ENCODE assay signal across 19 cellular contexts in the genomic region with DNA sequence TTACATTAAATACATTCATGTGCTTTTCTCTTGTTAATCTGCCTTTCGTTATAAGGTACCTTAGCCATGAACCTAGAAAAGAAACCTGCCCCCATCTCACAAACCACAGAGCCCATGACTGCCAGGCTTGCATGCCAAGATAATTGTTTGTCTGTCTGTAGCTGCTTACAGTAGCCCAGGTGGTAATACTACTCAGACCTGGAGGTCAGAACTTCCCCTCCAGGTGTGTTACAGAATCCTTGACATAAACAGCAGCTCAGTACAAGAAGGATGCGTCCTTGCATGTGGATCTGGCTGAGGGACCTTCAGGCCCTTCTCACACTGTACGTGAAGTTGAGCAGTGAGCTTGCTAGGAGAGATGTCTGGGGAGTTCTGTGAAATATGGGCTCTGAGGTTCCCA.
"Had no signal": no experiment of that assay in that cellular context is flagged by ENCODE, and none has a peak within 500 bp of the region (broad histone marks: within the 10 kb centered on the region; RNA-seq: fewer than 3 reads in every experiment).

No MANE protein-coding gene starts in this region.

- FAIRE-seq: endometrium, islet of Langerhans had no signal

- H3K27ac ChIP-seq: transverse colon, vagina had no signal

- H3K36me3 ChIP-seq: transverse colon, vagina had no signal

- H3K9me3 ChIP-seq: transverse colon, vagina had no signal

- H3K4me3 ChIP-seq: dorsolateral prefrontal cortex, transverse colon, vagina had no signal

- ATAC-seq: activated CD8-positive, alpha-beta T cell treated with anti-CD3 and anti-CD28 coated beads for 36 hours; activated T-cell treated with anti-CD3 and anti-CD28 coated beads, Interleukin-2, amount 50 U/mL, for 4 hours; esophagus mucosa; left lobe of liver; naive thymus-derived CD8-positive, alpha-beta T cell had no signal

- H3K27me3 ChIP-seq: dorsolateral prefrontal cortex, transverse colon, vagina had no signal

- DNase-seq: activated B cell treated with CpG ODN at 0.5 μM for 24 hours; activated CD4-positive, alpha-beta T cell treated with anti-CD3 and anti-CD28 coated beads for 48 hours; activated CD8-positive, alpha-beta T cell treated with anti-CD3 and anti-CD28 coated beads for 36 hours; activated effector memory CD4-positive, alpha-beta T cell treated with Interleukin-2 at 50 U/mL for 16 hours; activated naive CD4-positive, alpha-beta T cell treated with anti-CD3 and anti-CD28 coated beads, Interleukin-2, amount 50 U/mL, for 16 hours; activated T-cell treated with anti-CD3 and anti-CD28 coated beads, Interleukin-2, amount 50 U/mL, for 4 hours; dorsolateral prefrontal cortex; naive thymus-derived CD8-positive, alpha-beta T cell; nucleus accumbens; posterior cingulate gyrus; stimulated activated CD4-positive, alpha-beta T cell treated with anti-CD3 and anti-CD28 coated beads, Interleukin-2, amount 100 ng/mL, for 48 hours; stimulated activated naive B cell treated with anti-CD40 and anti-IgM and Interleukin-4, amounts not matched to agents 10 μg/mL and 1 μg/mL and 100 μg/mL, for 72 hours; substantia nigra; transverse colon had no signal
